ENCODE assay signal across 4 cellular contexts in the genomic region with DNA sequence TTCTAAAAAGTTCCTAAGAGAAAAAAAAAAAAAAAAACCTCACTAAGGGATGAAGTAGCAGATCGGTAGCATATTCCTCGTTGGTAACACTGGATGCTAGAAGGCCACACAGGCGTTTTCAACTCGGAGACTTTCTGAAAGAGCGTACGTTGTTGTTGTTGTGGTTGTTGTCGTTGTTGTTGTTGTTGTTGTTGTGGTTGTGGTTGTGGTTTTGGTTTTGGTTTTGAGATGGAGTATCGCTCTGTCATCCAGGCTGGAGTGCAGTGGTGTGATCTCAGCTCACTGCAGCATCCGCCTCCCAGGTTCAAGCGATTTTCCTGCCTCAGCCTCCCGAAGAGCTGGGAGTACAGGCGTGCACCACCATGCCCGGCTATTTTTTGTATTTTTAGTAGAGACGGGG.
DNase-seq lines count a peak whose midpoint lies in the region; ATAC-seq, FAIRE-seq and TF ChIP-seq lines count a peak whose summit lies in the region.
"Not testable (repeated sequence)": the region's sequence is repeated elsewhere in the genome, so short reads cannot be mapped to it uniquely, and the experiment has no call there.

No MANE protein-coding gene starts in this region.

- intact Hi-C loops in activated CD4-positive, alpha-beta T cell treated with anti-CD3 and anti-CD28 coated beads, Interleukin-2, amount 10 ng/mL, durations not matched to agents 24 days and 14 days (cut with micrococcal nuclease); GM12878 (cut with micrococcal nuclease; ENCODE audit: unreplicated experiment); HepG2 (cut with micrococcal nuclease; ENCODE audit: unreplicated experiment): not testable (repeated sequence)

- not testable (repeated sequence) for H3K36me3 Mint-ChIP-seq in activated CD4-positive, alpha-beta T cell treated with anti-CD3 and anti-CD28 coated beads, Interleukin-2, amount 10 ng/mL, durations not matched to agents 24 days and 14 days (ENCODE audit: low read depth)

- H3K79me2 ChIP-seq in GM12878 (ENCODE audit: control insufficient read depth, insufficient read depth, low read length); HepG2 (ENCODE audit: insufficient read depth, low read length): not testable (repeated sequence)

- H3K27me3 ChIP-seq in GM12878 (replicated peaks in 1 of 2; ENCODE audit: control insufficient read depth in 2 of 2, insufficient read depth in 2 of 2, low read length in 1 of 2); HepG2 (ENCODE audit: control insufficient read depth in 1 of 2, insufficient read depth in 2 of 2, low read length in 2 of 2): not testable (repeated sequence)

- H2AFZ ChIP-seq in GM12878 (ENCODE audit: control insufficient read depth, low read depth, low read length); HepG2 (ENCODE audit: low read length): not testable (repeated sequence)

- not testable (repeated sequence) for H3K9me3 Mint-ChIP-seq in activated CD4-positive, alpha-beta T cell treated with anti-CD3 and anti-CD28 coated beads, Interleukin-2, amount 10 ng/mL, durations not matched to agents 24 days and 14 days

- in situ Hi-C loops in GM12878 (cut with MboI); HepG2 (cut with HindIII; ENCODE audit: extremely low pct_ligation_motif_present, low pct_unique_long_range_greater_than_20kb): not testable (repeated sequence)

- ATAC-seq in GM12878, HepG2: not testable (repeated sequence)

- H3K4me3 Mint-ChIP-seq in activated CD4-positive, alpha-beta T cell treated with anti-CD3 and anti-CD28 coated beads, Interleukin-2, amount 10 ng/mL, durations not matched to agents 24 days and 14 days, result not testable (repeated sequence)

- not testable (repeated sequence) for H3K9me3 ChIP-seq in GM12878 (replicated peaks; ENCODE audit: control insufficient read depth, insufficient read depth, low read length); HepG2 (ENCODE audit: low read length)

- CTCF ChIA-PET in GM12878 (lab: Yijun Ruan, JAX); HepG2 (lab: Yijun Ruan, JAX; ENCODE audit: low intra/inter-chr PET ratio, low total read pairs): not testable (repeated sequence)

- H3K27me3 Mint-ChIP-seq in activated CD4-positive, alpha-beta T cell treated with anti-CD3 and anti-CD28 coated beads, Interleukin-2, amount 10 ng/mL, durations not matched to agents 24 days and 14 days, result not testable (repeated sequence)

- not testable (repeated sequence) for H3K36me3 ChIP-seq in GM12878 (ENCODE audit: control insufficient read depth in 2 of 2, insufficient read depth in 2 of 2, low read length in 1 of 2); HepG2 (replicated peaks in 1 of 2; ENCODE audit: control insufficient read depth in 1 of 2, insufficient read depth in 2 of 2, low read length in 2 of 2)

- not testable (repeated sequence) for H3K27ac Mint-ChIP-seq in activated CD4-positive, alpha-beta T cell treated with anti-CD3 and anti-CD28 coated beads, Interleukin-2, amount 10 ng/mL, durations not matched to agents 24 days and 14 days

- not testable (repeated sequence) for H3K4me1 ChIP-seq in GM12878 (ENCODE audit: control insufficient read depth, insufficient read depth, low read length); HepG2 (ENCODE audit: insufficient read depth, low read length)

- WGBS in GM12878 (ENCODE audit: insufficient coverage, insufficient replicate concordance, low lambda C conversion rate, missing lambda C conversion rate), result 44% methylated on average over 6 of the region's 14 CpGs
- 44% methylated on average over 10 of the region's 14 CpGs for WGBS in HepG2 (ENCODE audit: low lambda C conversion rate)

- TF ChIP-seq RAD21 in GM12878 (IDR thresholded peaks at IDR 0.05; ENCODE audit: insufficient read depth, low read depth, low read length); HepG2 (CRISPR knock-in tag; IDR thresholded peaks at IDR 0.05): not testable (repeated sequence)

- not testable (repeated sequence) for H3K4me1 Mint-ChIP-seq in activated CD4-positive, alpha-beta T cell treated with anti-CD3 and anti-CD28 coated beads, Interleukin-2, amount 10 ng/mL, durations not matched to agents 24 days and 14 days

- not testable (repeated sequence) for BruUV-seq in GM12878 (replicated peaks; lab: Mats Ljungman, UMichigan); HepG2 (replicated peaks; lab: Mats Ljungman, UMichigan)

- SMC1A ChIA-PET in GM12878 (lab: Charles Lee; ENCODE audit: uncharacterized antibody, unreplicated experiment), result not testable (repeated sequence)

- not testable (repeated sequence) for TF ChIP-seq CTCF in GM12878 (IDR thresholded peaks at IDR 0.05 in 2 of 3, conservative IDR thresholded peaks at IDR 0.05 in 1 of 3; ENCODE audit: control insufficient read depth in 2 of 3, extremely low read depth in 1 of 3, insufficient read depth in 1 of 3, low read depth in 3 of 3, low read length in 3 of 3); HepG2 (CRISPR knock-in tag; IDR thresholded peaks at IDR 0.05)

- not testable (repeated sequence) for H4K20me1 ChIP-seq in GM12878 (ENCODE audit: control insufficient read depth, insufficient read depth); HepG2 (ENCODE audit: insufficient read depth, low read length)

- POLR2A ChIA-PET in GM12878 (lab: Charles Lee); HepG2 (lab: Yijun Ruan, JAX): not testable (repeated sequence)

- RAD21 ChIA-PET in GM12878 (lab: Charles Lee; ENCODE audit: unreplicated experiment), result not testable (repeated sequence)

- H3K9ac ChIP-seq in GM12878 (ENCODE audit: control insufficient read depth, insufficient read depth, low read length); HepG2 (ENCODE audit: insufficient read depth, low read depth, low read length): not testable (repeated sequence)

- not testable (repeated sequence) for H3K4me2 ChIP-seq in GM12878 (ENCODE audit: control insufficient read depth, insufficient read depth); HepG2 (ENCODE audit: low read depth, low read length)

- not testable (repeated sequence) for H3K27ac ChIP-seq in GM12878 (ENCODE audit: control insufficient read depth, insufficient read depth); HepG2 (ENCODE audit: extremely low read length, insufficient read depth, low read length)

- DNase-seq in activated CD4-positive, alpha-beta T cell treated with anti-CD3 and anti-CD28 coated beads, Interleukin-2, amount 10 ng/mL, durations not matched to agents 24 days and 14 days, result peak; percentile 28
- not testable (repeated sequence) for DNase-seq in GM12878 (ENCODE audit: low read depth, low spot score); HepG2 (ENCODE audit: low spot score)
- DNase-seq in myocyte (ENCODE audit: low read depth), result peak; percentile 0

- not testable (repeated sequence) for H3K4me3 ChIP-seq in GM12878; HepG2 (replicated peaks in 1 of 3; ENCODE audit: insufficient read depth in 1 of 3, low read depth in 2 of 3, low read length in 3 of 3)

- not testable (repeated sequence) for TF ChIP-seq EP300 in GM12878 (IDR thresholded peaks at IDR 0.05; ENCODE audit: borderline replicate concordance in 1 of 2, control insufficient read depth in 1 of 2, low read depth in 2 of 2, low read length in 2 of 2); HepG2 (IDR thresholded peaks at IDR 0.05; ENCODE audit: low read depth in 2 of 2, low read length in 2 of 2); HepG2 (CRISPR knock-in tag; IDR thresholded peaks at IDR 0.05; ENCODE audit: borderline replicate concordance)

- not testable (repeated sequence) for FAIRE-seq in GM12878 (lab: Jason Lieb, UNC); HepG2 (lab: Jason Lieb, UNC)

- not testable (repeated sequence) for TF ChIP-seq POLR2A in GM12878 (IDR thresholded peaks at IDR 0.05; ENCODE audit: low read depth, low read length); HepG2 (IDR thresholded peaks at IDR 0.05; ENCODE audit: insufficient read depth in 1 of 2, low read depth in 2 of 2, low read length in 2 of 2)

TF ChIP-seq in GM12878, 131 proteins besides CTCF, POLR2A, EP300 and RAD21:
- 0 out of 2 replicates have a peak, but pooled peaks have one; percentile 11 for TF ChIP-seq FOXK2 (IDR thresholded peaks at IDR 0.05)

TF ChIP-seq in HepG2, 621 proteins besides CTCF, POLR2A, EP300 and RAD21:
- TF ChIP-seq FOXP1 (IDR thresholded peaks at IDR 0.05) (peak; percentile 74; the same call in 1 of the 2 replicates), NONO (IDR thresholded peaks at IDR 0.05) (peak; percentile 85; the same call in 1 of the 2 replicates)
- not testable (repeated sequence) for TF ChIP-seq FOXP1 (CRISPR knock-in tag; IDR thresholded peaks at IDR 0.05); NONO (CRISPR knock-in tag; conservative IDR thresholded peaks at IDR 0.05)
TF ChIP-seq in HepG2: peak in this region for 2; not testable (repeated sequence) for 619.
